ENCODE assay signal across 19 cellular contexts in genomic region chr16:50302472-50303005, GRCh38. TPM values are rescaled to one million over a fixed set of nuclear protein-coding genes. Genes with fewer than 3 reads are reported as not detected.
DNase-seq lines count a peak whose midpoint lies in the region; ATAC-seq, FAIRE-seq and TF ChIP-seq lines count a peak whose summit lies in the region.
"Had no signal": no experiment of that assay in that cellular context is flagged by ENCODE, and none has a peak within 500 bp of the region (broad histone marks: within the 10 kb centered on the region; RNA-seq: fewer than 3 reads in every experiment).

No MANE protein-coding gene starts in this region.

- H3K27me3 Mint-ChIP-seq in endodermal cell (ENCODE audit: insufficient read depth) (no peaks in the 10 kb centered on the region), osteocyte (ENCODE audit: unreplicated experiment) (no peaks in the 10 kb centered on the region)

- H3K27me3 ChIP-seq in BLaER1 (no peaks in the 10 kb centered on the region), endodermal cell (ENCODE audit: control insufficient read depth, insufficient read depth, low read length, poor library complexity, severe bottlenecking) (no peaks in the 10 kb centered on the region)
- H3K27me3 ChIP-seq: breast epithelium had no signal

- H3K4me3 Mint-ChIP-seq in endodermal cell, result no peak overlapping the region
- no peak overlapping the region for H3K4me3 Mint-ChIP-seq in osteocyte (ENCODE audit: unreplicated experiment)
- H3K4me3 Mint-ChIP-seq: CD14-positive monocyte had no signal

- H3K4me3 ChIP-seq in BLaER1, result no peak overlapping the region
- H3K4me3 ChIP-seq in endodermal cell (ENCODE audit: low read length), result no peak overlapping the region
- H3K4me3 ChIP-seq: breast epithelium, lung had no signal

- peaks cover 6% of the 10 kb centered on the region for H4K20me1 ChIP-seq in BLaER1

- H3K4me2 ChIP-seq in BLaER1, result peak overlapping the region; percentile 82
- H3K4me2 ChIP-seq: KMS-11 had no signal

- no peaks in the 10 kb centered on the region for H3K9me3 Mint-ChIP-seq in endodermal cell
- no peaks in the 10 kb centered on the region for H3K9me3 Mint-ChIP-seq in osteocyte (ENCODE audit: unreplicated experiment)
- H3K9me3 Mint-ChIP-seq: CD14-positive monocyte had no signal

- ATAC-seq in GM21360 (IDR thresholded peaks at IDR 0.05; ENCODE audit: unreplicated experiment), result no peak

- H3K9me3 ChIP-seq in BLaER1, result no peaks in the 10 kb centered on the region
- no peaks in the 10 kb centered on the region for H3K9me3 ChIP-seq in endodermal cell (ENCODE audit: control insufficient read depth, low read length)
- H3K9me3 ChIP-seq: breast epithelium had no signal

- H3K9ac ChIP-seq in BLaER1 (no peak overlapping the region), endodermal cell (ENCODE audit: extremely low read depth, low read length, poor library complexity, severe bottlenecking) (no peak overlapping the region)
- H3K9ac ChIP-seq: KMS-11 had no signal

- peaks cover 32% of the 10 kb centered on the region; the same call in 1 of the 2 replicates for H3K36me3 ChIP-seq in BLaER1
- no peaks in the 10 kb centered on the region for H3K36me3 ChIP-seq in endodermal cell (ENCODE audit: control insufficient read depth, insufficient read depth, low read length)
- H3K36me3 ChIP-seq: breast epithelium had no signal

- H3K27ac ChIP-seq in BLaER1, result peak overlapping the region; percentile 65; the same call in 1 of the 2 replicates
- no peak overlapping the region for H3K27ac ChIP-seq in endodermal cell (ENCODE audit: low read depth, low read length)
- H3K27ac ChIP-seq: breast epithelium, KMS-11 had no signal

- TF ChIP-seq POLR2A in GM12892 (IDR thresholded peaks at IDR 0.05; ENCODE audit: low read depth, low read length), result no peak

- 89 to 93% methylated on average over 7 to 15 of the region's 15 CpGs for WGBS in endodermal cell (ENCODE audit: insufficient coverage in 1 of 2, insufficient read length in 1 of 2), 2 experiments

- H3K27ac Mint-ChIP-seq in endodermal cell, result peak overlapping the region; percentile 19
- no peak overlapping the region for H3K27ac Mint-ChIP-seq in osteocyte (ENCODE audit: unreplicated experiment)

- H3K4me1 Mint-ChIP-seq in endodermal cell, result peaks cover 6% of the 10 kb centered on the region
- H3K4me1 Mint-ChIP-seq in osteocyte (ENCODE audit: unreplicated experiment), result peaks cover 7% of the 10 kb centered on the region
- H3K4me1 Mint-ChIP-seq: CD14-positive monocyte had no signal

- H3K4me1 ChIP-seq in BLaER1, result peaks cover 63% of the 10 kb centered on the region
- no peaks in the 10 kb centered on the region for H3K4me1 ChIP-seq in endodermal cell (ENCODE audit: control insufficient read depth, insufficient read depth, low read length)
- H3K4me1 ChIP-seq: breast epithelium had no signal

- FAIRE-seq in GM12892 (lab: Jason Lieb, UNC), result no peak
- FAIRE-seq: urothelium cell line had no signal

- DNase-seq in GM12892 (ENCODE audit: insufficient read length) (peak; percentile 17), endodermal cell (no peak), osteocyte (ENCODE audit: extremely low spot score, unreplicated experiment) (peak; percentile 73), RKO (ENCODE audit: low spot score) (no peak), amygdala (lab: John Stamatoyannopoulos, UW) (no peak), AML-193 (lab: John Stamatoyannopoulos, UW) (no peak)
- DNase-seq: activated naive CD4-positive, alpha-beta T cell treated with Interleukin-2 at 50 U/mL for 16 hours; effector CD4-positive, alpha-beta T cell; HCEC 1CT; NCI-H1417 treated with DMSO at 0.1 percent for 48 hours; NCI-H446; OCI-M1 had no signal

- H3K36me3 Mint-ChIP-seq in endodermal cell (ENCODE audit: low read depth), result peaks cover 4% of the 10 kb centered on the region
- H3K36me3 Mint-ChIP-seq in osteocyte (ENCODE audit: unreplicated experiment), result no peaks in the 10 kb centered on the region

- TF ChIP-seq CTCF in endodermal cell (conservative IDR thresholded peaks at IDR 0.05) (no peak), osteocyte (IDR thresholded peaks at IDR 0.05) (no peak)

RNA-seq across cellular contexts. Expression of gene ADCY7, which starts 36.2 kb away (rescaled TPM):
- 21.9 TPM for polyA plus RNA-seq in GM12892 (2012; ENCODE audit: missing spikeins)
- total RNA-seq in endodermal cell (10 to 100 TPM; 30.1 to 37.2 TPM), osteocyte (4.6 TPM in 2 replicates)
- polyA plus RNA-seq in endodermal cell (2013, experiment 1 of 2), result 6.1 TPM
- polyA plus RNA-seq in endodermal cell (2013, experiment 2 of 2), result 5.2 TPM

Comparison
In these comparisons a context has a peak if more than half of its experiments do, and no peak if none do; other contexts are left out.
1. DNase-seq: peak in GM12892 (single experiment) and osteocyte (single experiment); none in endodermal cell (single experiment), RKO (single experiment), amygdala (0 of 56) and AML-193 (0 of 2).